1 cellular context compared by ENCODE assay signal in genomic region chr18:5159080-5159479, GRCh38.
TF ChIP-seq lines count a peak whose summit lies in the region.

No MANE protein-coding gene starts in this region.

TF ChIP-seq in WTC11, 78 proteins besides CTCF, POLR2A, EP300 and RAD21 (continued from another document):
- TF ChIP-seq, protein P1, sequence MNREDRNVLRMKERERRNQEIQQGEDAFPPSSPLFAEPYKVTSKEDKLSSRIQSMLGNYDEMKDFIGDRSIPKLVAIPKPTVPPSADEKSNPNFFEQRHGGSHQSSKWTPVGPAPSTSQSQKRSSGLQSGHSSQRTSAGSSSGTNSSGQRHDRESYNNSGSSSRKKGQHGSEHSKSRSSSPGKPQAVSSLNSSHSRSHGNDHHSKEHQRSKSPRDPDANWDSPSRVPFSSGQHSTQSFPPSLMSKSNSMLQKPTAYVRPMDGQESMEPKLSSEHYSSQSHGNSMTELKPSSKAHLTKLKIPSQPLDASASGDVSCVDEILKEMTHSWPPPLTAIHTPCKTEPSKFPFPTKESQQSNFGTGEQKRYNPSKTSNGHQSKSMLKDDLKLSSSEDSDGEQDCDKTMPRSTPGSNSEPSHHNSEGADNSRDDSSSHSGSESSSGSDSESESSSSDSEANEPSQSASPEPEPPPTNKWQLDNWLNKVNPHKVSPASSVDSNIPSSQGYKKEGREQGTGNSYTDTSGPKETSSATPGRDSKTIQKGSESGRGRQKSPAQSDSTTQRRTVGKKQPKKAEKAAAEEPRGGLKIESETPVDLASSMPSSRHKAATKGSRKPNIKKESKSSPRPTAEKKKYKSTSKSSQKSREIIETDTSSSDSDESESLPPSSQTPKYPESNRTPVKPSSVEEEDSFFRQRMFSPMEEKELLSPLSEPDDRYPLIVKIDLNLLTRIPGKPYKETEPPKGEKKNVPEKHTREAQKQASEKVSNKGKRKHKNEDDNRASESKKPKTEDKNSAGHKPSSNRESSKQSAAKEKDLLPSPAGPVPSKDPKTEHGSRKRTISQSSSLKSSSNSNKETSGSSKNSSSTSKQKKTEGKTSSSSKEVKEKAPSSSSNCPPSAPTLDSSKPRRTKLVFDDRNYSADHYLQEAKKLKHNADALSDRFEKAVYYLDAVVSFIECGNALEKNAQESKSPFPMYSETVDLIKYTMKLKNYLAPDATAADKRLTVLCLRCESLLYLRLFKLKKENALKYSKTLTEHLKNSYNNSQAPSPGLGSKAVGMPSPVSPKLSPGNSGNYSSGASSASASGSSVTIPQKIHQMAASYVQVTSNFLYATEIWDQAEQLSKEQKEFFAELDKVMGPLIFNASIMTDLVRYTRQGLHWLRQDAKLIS (CRISPR knock-in tag; IDR thresholded peaks at IDR 0.05; ENCODE audit: borderline replicate concordance), result no peak
- no peak for TF ChIP-seq FOXK1 (CRISPR knock-in tag; IDR thresholded peaks at IDR 0.05)
- TF ChIP-seq ESRRA (CRISPR knock-in tag; IDR thresholded peaks at IDR 0.05; ENCODE audit: borderline replicate concordance), result no peak
- no peak for TF ChIP-seq ZNF219 (CRISPR knock-in tag; IDR thresholded peaks at IDR 0.05; ENCODE audit: borderline replicate concordance)
- TF ChIP-seq NR3C1 (CRISPR knock-in tag; conservative IDR thresholded peaks at IDR 0.05; ENCODE audit: low read depth), result no peak
- no peak for TF ChIP-seq ATF3 (CRISPR knock-in tag; conservative IDR thresholded peaks at IDR 0.05)
- TF ChIP-seq GABPB1 (CRISPR knock-in tag; IDR thresholded peaks at IDR 0.05), result no peak
- TF ChIP-seq ATF1 (CRISPR knock-in tag; IDR thresholded peaks at IDR 0.05), result no peak
- no peak for TF ChIP-seq MYBL2 (CRISPR knock-in tag; IDR thresholded peaks at IDR 0.05)
- TF ChIP-seq E2F5 (CRISPR knock-in tag; IDR thresholded peaks at IDR 0.05), result no peak
